ENCODE assay signal across 15 cellular contexts in genomic region chr1:41617336-41617735, GRCh38.
A peak's percentile ranks its signal among the peaks of the same experiment; 100 is the strongest.
DNase-seq lines count a peak whose midpoint lies in the region; ATAC-seq and TF ChIP-seq lines count a peak whose summit lies in the region.
"Had no signal": no experiment of that assay in that cellular context is flagged by ENCODE, and none has a peak within 500 bp of the region (broad histone marks: within the 10 kb centered on the region; RNA-seq: fewer than 3 reads in every experiment).

No MANE protein-coding gene starts in this region.

- no peaks in the 10 kb centered on the region for H3K9me3 ChIP-seq in left ventricle myocardium inferior (replicated peaks)
- no peaks in the 10 kb centered on the region for H3K9me3 ChIP-seq in heart left ventricle
- no peaks in the 10 kb centered on the region for H3K9me3 ChIP-seq in vagina
- H3K9me3 ChIP-seq: HAP-1, Peyer's patch had no signal

- H3K27ac ChIP-seq in left ventricle myocardium inferior (replicated peaks) (peak overlapping the region; percentile 13), heart left ventricle (peak overlapping the region in 1 of 12 donors; percentile 59), layer of hippocampus (ENCODE audit: low read depth, low read length) (peak overlapping the region; percentile 80), substantia nigra (ENCODE audit: low read depth, low read length, poor library complexity, severe bottlenecking) (peak overlapping the region; percentile 88), vagina (no peak overlapping the region)
- H3K27ac ChIP-seq: GM23248, Peyer's patch had no signal

- WGBS in heart left ventricle, 4 donors = 74 to 92% (median 86%) methylated on average over 5 of the region's 5 CpGs

- no peak overlapping the region for H3K4me3 ChIP-seq in left ventricle myocardium inferior
- H3K4me3 ChIP-seq in heart left ventricle = no peak overlapping the region
- no peak overlapping the region for H3K4me3 ChIP-seq in vagina
- H3K4me3 ChIP-seq: GM23248, HAP-1, Peyer's patch had no signal

- H3K27me3 ChIP-seq in left ventricle myocardium inferior (ENCODE audit: low read depth) (no peaks in the 10 kb centered on the region), heart left ventricle (no peaks in the 10 kb centered on the region), layer of hippocampus (ENCODE audit: control insufficient read depth, insufficient read depth, low read length) (no peaks in the 10 kb centered on the region), vagina (no peaks in the 10 kb centered on the region)
- H3K27me3 ChIP-seq: Peyer's patch had no signal

- TF ChIP-seq CTCF in left ventricle myocardium inferior (IDR thresholded peaks at IDR 0.05; ENCODE audit: borderline replicate concordance) (no peak), heart left ventricle (IDR thresholded peaks at IDR 0.05) (no peak), vagina (IDR thresholded peaks at IDR 0.05) (no peak)

- intact Hi-C loops in left ventricle myocardium inferior (cut with micrococcal nuclease) = no loop called here
- intact Hi-C loops in heart left ventricle (cut with DNase I) = no loop called here
- intact Hi-C loops in vagina (cut with DNase I) = no loop called here

- DNase-seq in left ventricle myocardium inferior (no peak), heart left ventricle (no peak), substantia nigra (lab: John Stamatoyannopoulos, UW) (no peak), vagina (ENCODE audit: extremely low spot score in 2 of 2) (peak; percentile 40 to 60), NCI-H2227 treated with DMSO at 0.1 percent for 48 hours (lab: John Stamatoyannopoulos, UW) (no peak), HuH-7 (ENCODE audit: low spot score) (no peak)
- DNase-seq: Kasumi-1, NCI-H1694, NCI-H2081, NCI-H446, NCI-H526 had no signal

- no peak for TF ChIP-seq POLR2A in heart left ventricle (IDR thresholded peaks at IDR 0.05)
- TF ChIP-seq POLR2A in vagina (IDR thresholded peaks at IDR 0.05) = no peak

- no peak for ATAC-seq in heart left ventricle

- H3K36me3 ChIP-seq in left ventricle myocardium inferior = no peaks in the 10 kb centered on the region
- H3K36me3 ChIP-seq in heart left ventricle = no peaks in the 10 kb centered on the region
- no peaks in the 10 kb centered on the region for H3K36me3 ChIP-seq in vagina
- H3K36me3 ChIP-seq: HAP-1, Peyer's patch had no signal

- H3K4me1 ChIP-seq in left ventricle myocardium inferior = peaks cover 18% of the 10 kb centered on the region
- peaks cover 0 to 16% (median 13%) of the 10 kb centered on the region in 12 donors for H3K4me1 ChIP-seq in heart left ventricle
- H3K4me1 ChIP-seq in vagina = peaks cover 56% of the 10 kb centered on the region
- H3K4me1 ChIP-seq: HAP-1 had no signal

Comparison
In these comparisons a context has a peak if more than half of its experiments do, and no peak if none do; other contexts are left out.
1. DNase-seq: peak in vagina (2 of 2); none in left ventricle myocardium inferior (single experiment), heart left ventricle (0 of 5), substantia nigra (0 of 49), NCI-H2227 treated with DMSO at 0.1 percent for 48 hours (single experiment) and HuH-7 (single experiment).